In genomic region chr9:132046456-132046855, GRCh38 we compare ENCODE assay signal across 15 cellular contexts.
"Had no signal": no experiment of that assay in that cellular context is flagged by ENCODE, and none has a peak within 500 bp of the region (broad histone marks: within the 10 kb centered on the region; RNA-seq: fewer than 3 reads in every experiment).

No MANE protein-coding gene starts in this region.

- H3K4me2 ChIP-seq: hepatocyte had no signal

- H3K9me3 ChIP-seq: gastroesophageal sphincter, tibial artery had no signal

- H2AFZ ChIP-seq: hepatocyte had no signal

- H3K4me1 ChIP-seq: gastroesophageal sphincter had no signal

- H3K4me1 Mint-ChIP-seq: activated CD8-positive, alpha-beta memory T cell treated with anti-CD3 and anti-CD28 coated beads, Interleukin-2, amount 10 ng/mL, durations not matched to agents 7 days and 5 days had no signal

- H3K27me3 Mint-ChIP-seq: activated CD8-positive, alpha-beta memory T cell treated with anti-CD3 and anti-CD28 coated beads, Interleukin-2, amount 10 ng/mL, durations not matched to agents 7 days and 5 days; activated naive CD8-positive, alpha-beta T cell treated with anti-CD3 and anti-CD28 coated beads, Interleukin-2, amount 10 ng/mL, durations not matched to agents 7 days and 5 days had no signal

- H3K4me3 ChIP-seq: cardiac muscle cell, gastroesophageal sphincter, hepatocyte, tibial artery had no signal

- DNase-seq: activated CD4-positive, alpha-beta T cell treated with anti-CD3 and anti-CD28 coated beads for 1 hour; activated CD4-positive, alpha-beta T cell treated with anti-CD3 and anti-CD28 coated beads, Interleukin-2, amount 50 U/mL, for 48 hours; activated CD8-positive, alpha-beta memory T cell treated with anti-CD3 and anti-CD28 coated beads, Interleukin-2, amount 10 ng/mL, durations not matched to agents 7 days and 5 days; activated gamma-delta T cell treated with Interleukin-2 at 50 U/mL for 16 hours; activated naive CD8-positive, alpha-beta T cell treated with anti-CD3 and anti-CD28 coated beads, Interleukin-2, amount 10 ng/mL, durations not matched to agents 7 days and 5 days; activated T-cell treated with anti-CD3 and anti-CD28 coated beads, Interleukin-2, amount 50 U/mL, for 4 hours; anterior cingulate cortex; left ventricle myocardium superior; retina; small intestine; T-helper 9 cell; tibial artery had no signal

- H3K36me3 ChIP-seq: cardiac muscle cell, gastroesophageal sphincter, tibial artery had no signal

- H3K9me3 Mint-ChIP-seq: activated naive CD8-positive, alpha-beta T cell treated with anti-CD3 and anti-CD28 coated beads, Interleukin-2, amount 10 ng/mL, durations not matched to agents 7 days and 5 days; activated T-cell treated with anti-CD3 and anti-CD28 coated beads, Interleukin-2, amount 50 U/mL, for 4 hours had no signal

- H3K27ac Mint-ChIP-seq: activated CD8-positive, alpha-beta memory T cell treated with anti-CD3 and anti-CD28 coated beads, Interleukin-2, amount 10 ng/mL, durations not matched to agents 7 days and 5 days; activated naive CD8-positive, alpha-beta T cell treated with anti-CD3 and anti-CD28 coated beads, Interleukin-2, amount 10 ng/mL, durations not matched to agents 7 days and 5 days had no signal

- H3K27me3 ChIP-seq: cardiac muscle cell, gastroesophageal sphincter, hepatocyte, tibial artery had no signal

- H3K4me3 Mint-ChIP-seq: activated CD8-positive, alpha-beta memory T cell treated with anti-CD3 and anti-CD28 coated beads, Interleukin-2, amount 10 ng/mL, durations not matched to agents 7 days and 5 days; activated naive CD8-positive, alpha-beta T cell treated with anti-CD3 and anti-CD28 coated beads, Interleukin-2, amount 10 ng/mL, durations not matched to agents 7 days and 5 days; activated T-cell treated with anti-CD3 and anti-CD28 coated beads, Interleukin-2, amount 50 U/mL, for 4 hours had no signal

- ATAC-seq: activated CD8-positive, alpha-beta memory T cell treated with anti-CD3 and anti-CD28 coated beads, Interleukin-2, amount 10 ng/mL, durations not matched to agents 7 days and 5 days; activated T-cell treated with anti-CD3 and anti-CD28 coated beads, Interleukin-2, amount 50 U/mL, for 4 hours; gastroesophageal sphincter; left ventricle myocardium superior had no signal

- H3K36me3 Mint-ChIP-seq: activated naive CD8-positive, alpha-beta T cell treated with anti-CD3 and anti-CD28 coated beads, Interleukin-2, amount 10 ng/mL, durations not matched to agents 7 days and 5 days had no signal

- H3K27ac ChIP-seq: cardiac muscle cell, gastroesophageal sphincter, hepatocyte, tibial artery had no signal
